8 cellular contexts compared by ENCODE assay signal in genomic region chr11:62540804-62541671, GRCh38. TPM values are rescaled to one million over a fixed set of nuclear protein-coding genes. Genes with fewer than 3 reads are reported as not detected.
DNase-seq lines count a peak whose midpoint lies in the region; ATAC-seq, FAIRE-seq and TF ChIP-seq lines count a peak whose summit lies in the region.

No MANE protein-coding gene starts in this region.

- no peak overlapping the region for H3K23ac ChIP-seq in H9 (ENCODE audit: insufficient read length, low read depth, low read length)

- H3K9me3 ChIP-seq in AG04450 (ENCODE audit: control insufficient read depth, insufficient read depth, low read length) (peaks cover 6% of the 10 kb centered on the region; the same call in 1 of the 2 replicates), keratinocyte (ENCODE audit: control insufficient read depth, low read depth, low read length) (no peaks in the 10 kb centered on the region), tibial nerve (no peaks in the 10 kb centered on the region), H9 (ENCODE audit: control insufficient read depth, low read depth, low read length) (no peaks in the 10 kb centered on the region)

- WGBS in tibial nerve, 2 donors: 3 to 6% methylated on average over 16 of the region's 16 CpGs
- WGBS in H9 (ENCODE audit: extremely low coverage, insufficient read length, low lambda C conversion rate): no CpG with 5 or more reads among the region's 16 CpGs

- no peak overlapping the region for H4K8ac ChIP-seq in H9 (replicated peaks; ENCODE audit: insufficient read length, low read depth, low read length)

- H3K27me3 ChIP-seq in AG04450 (ENCODE audit: control insufficient read depth, insufficient read depth, low read length) (no peaks in the 10 kb centered on the region), keratinocyte (ENCODE audit: control insufficient read depth, extremely low read depth, insufficient read depth, low read length) (no peaks in the 10 kb centered on the region), tibial nerve (no peaks in the 10 kb centered on the region), H9 (ENCODE audit: insufficient read depth, low read length) (peaks cover 26% of the 10 kb centered on the region)

- H3K27ac ChIP-seq in AG04450 (ENCODE audit: low read depth, low read length) (peak overlapping the region; percentile 0), keratinocyte (ENCODE audit: control insufficient read depth, insufficient read depth, low read length) (peak overlapping the region; percentile 39), tibial nerve (peak overlapping the region; percentile 97 to 98 (median 98)), H9 (ENCODE audit: insufficient read length, low read depth, low read length) (no peak overlapping the region)

- H3K9me3 Mint-ChIP-seq in H9: no peaks in the 10 kb centered on the region

- no peak overlapping the region for H2BK15ac ChIP-seq in H9 (ENCODE audit: low read depth, low read length)

- no peak overlapping the region for H4K5ac ChIP-seq in H9 (ENCODE audit: insufficient read length, low read depth, low read length)

- H3K18ac ChIP-seq in H9 (ENCODE audit: insufficient read length, low read depth, low read length): no peak overlapping the region

- in situ Hi-C loops in GM18951 (cut with MboI; ENCODE audit: low sequenced_read_pairs, unreplicated experiment): no loop called here

- H3K27me3 Mint-ChIP-seq in H9 (ENCODE audit: low read depth): peaks cover 47% of the 10 kb centered on the region

- peaks cover 14% of the 10 kb centered on the region for H3K23me2 ChIP-seq in H9 (ENCODE audit: insufficient read length, low read depth, low read length, poor library complexity, severe bottlenecking)

- H3K4me1 ChIP-seq in keratinocyte (ENCODE audit: control insufficient read depth, extremely low read depth, insufficient read depth, low read length) (peaks cover 57% of the 10 kb centered on the region), tibial nerve (peaks cover 0 to 80% (median 67%) of the 10 kb centered on the region in 4 donors), H9 (ENCODE audit: insufficient read depth, low read length) (no peaks in the 10 kb centered on the region; the same call in 1 of the 2 replicates)

- peaks cover 37 to 56% of the 10 kb centered on the region in 2 experiments for H3K4me1 Mint-ChIP-seq in H9

- no peak overlapping the region for H3K4me3 Mint-ChIP-seq in H9

- POLR2A ChIA-PET in AG04450 (lab: Yijun Ruan, JAX): interaction anchor here (0.9 to 1.6 kb wide), 4 partner anchors 12 to 146 kb away, joined by 3 to 12 read pairs (median 5); partner anchors contain the start of genes EEF1G and TUT1

- dilution Hi-C loops in keratinocyte (cut with MboI; ENCODE audit: extremely low pct_ligation_motif_present, low sequenced_read_pairs): no loop called here

- H2BK12ac ChIP-seq in H9 (ENCODE audit: insufficient read length, low read depth, low read length): no peak overlapping the region

- H2BK20ac ChIP-seq in H9 (ENCODE audit: low read depth, low read length, poor library complexity, severe bottlenecking): no peak overlapping the region

- H3K36me3 ChIP-seq in keratinocyte (ENCODE audit: control insufficient read depth in 2 of 2, extremely low read depth in 1 of 2, insufficient read depth in 2 of 2, low read length in 2 of 2) (peaks cover 23 to 40% of the 10 kb centered on the region in 2 experiments), tibial nerve (peaks cover 0 to 7% (median 0%) of the 10 kb centered on the region in 3 donors)

- no peak for FAIRE-seq in keratinocyte (lab: Jason Lieb, UNC)

- H3K79me1 ChIP-seq in H9 (ENCODE audit: insufficient read depth, low read depth, low read length, poor library complexity, severe bottlenecking): no peaks in the 10 kb centered on the region

- H3K9me1 ChIP-seq in keratinocyte (ENCODE audit: control insufficient read depth, extremely low read depth, insufficient read depth, low read length): peaks cover 10% of the 10 kb centered on the region

- H3K4me2 ChIP-seq in keratinocyte (ENCODE audit: control insufficient read depth, extremely low read depth, insufficient read depth, low read depth, low read length): peak overlapping the region; percentile 98
- no peak overlapping the region for H3K4me2 ChIP-seq in H9 (ENCODE audit: insufficient read depth, insufficient read length, low read length)

- DNase-seq in AG04450 (ENCODE audit: low read depth, low spot score) (no peak), keratinocyte (ENCODE audit: low read depth, low spot score) (no peak), tibial nerve (ENCODE audit: low spot score in 2 of 2) (no peak), NCI-H1436 treated with DMSO at 0.1 percent for 48 hours (lab: John Stamatoyannopoulos, UW) (no peak), H9 (no peak)
- peak; percentile 69 for DNase-seq in activated CD8-positive, alpha-beta memory T cell treated with anti-CD3 and anti-CD28 coated beads, Interleukin-2, amount 50 U/mL, for 48 hours

- CTCF ChIA-PET in AG04450 (lab: Charles Lee): interaction anchor here (1.2 to 6.2 kb wide), 9 partner anchors 17 to 150 kb away, joined by 3 to 137 read pairs (median 20); partner anchors contain the start of gene SCGB1A1

- H3K9ac ChIP-seq in keratinocyte (ENCODE audit: control insufficient read depth, extremely low read depth, insufficient read depth, low read length) (peak overlapping the region; percentile 93), H9 (ENCODE audit: extremely low read depth, insufficient read length, low read length) (no peak overlapping the region)

- peaks cover 96% of the 10 kb centered on the region for H3K79me2 ChIP-seq in keratinocyte (ENCODE audit: control insufficient read depth, insufficient read depth, low read length)
- H3K79me2 ChIP-seq in H9 (ENCODE audit: insufficient read depth, low read length): no peaks in the 10 kb centered on the region

- no peaks in the 10 kb centered on the region for H3K36me3 Mint-ChIP-seq in H9 (ENCODE audit: insufficient read depth in 1 of 3, low read depth in 3 of 3)

- no peak overlapping the region for H2AK5ac ChIP-seq in H9 (ENCODE audit: insufficient read length, low read length)

- no peak overlapping the region for H2BK5ac ChIP-seq in H9 (ENCODE audit: insufficient read length, low read length)

- no peak overlapping the region for H3K56ac ChIP-seq in H9 (ENCODE audit: insufficient read length, low read depth, low read length)

- H2AFZ ChIP-seq in keratinocyte (ENCODE audit: control insufficient read depth, low read length) (no peak overlapping the region), H9 (ENCODE audit: low read length) (no peak overlapping the region)

- H4K20me1 ChIP-seq in keratinocyte (ENCODE audit: control insufficient read depth, extremely low read depth, insufficient read depth, low read length) (peaks cover 64% of the 10 kb centered on the region), H9 (ENCODE audit: control insufficient read depth, insufficient read depth, insufficient read length) (peaks cover 2% of the 10 kb centered on the region)

- H4K91ac ChIP-seq in H9 (ENCODE audit: insufficient read length, low read depth, low read length): no peak overlapping the region

- ATAC-seq in HG03354 (IDR thresholded peaks at IDR 0.05; ENCODE audit: poor library complexity, severe bottlenecking, unreplicated experiment): peak; percentile 55

- no peak overlapping the region for H3T11ph ChIP-seq in H9 (ENCODE audit: low read length)

- TF ChIP-seq EP300 in tibial nerve (IDR thresholded peaks at IDR 0.05): peak in 1 of 2 donors; percentile 39

- H3K4ac ChIP-seq in H9 (ENCODE audit: low read depth, low read length): no peak overlapping the region

- H3K14ac ChIP-seq in H9 (ENCODE audit: insufficient read depth, low read length): no peak overlapping the region

- TF ChIP-seq POLR2A in GM18951 (IDR thresholded peaks at IDR 0.05; ENCODE audit: extremely low read depth, insufficient read depth, insufficient read length): peak; percentile 46
- peak in 1 of 2 donors; percentile 11 for TF ChIP-seq POLR2A in tibial nerve (IDR thresholded peaks at IDR 0.05)

- H3K4me3 ChIP-seq in AG04450 (ENCODE audit: low read depth, low read length) (peak overlapping the region; percentile 98), keratinocyte (ENCODE audit: control insufficient read depth in 2 of 3, extremely low read depth in 1 of 3, insufficient read depth in 2 of 3, low read depth in 1 of 3, low read length in 3 of 3) (peak overlapping the region; percentile 54 to 100 (median 86)), tibial nerve (peak overlapping the region; percentile 78 to 98 (median 88))

- H3K27ac Mint-ChIP-seq in H9: no peak overlapping the region; a peak in 1 of 7 replicates

- no peak overlapping the region for H2BK120ac ChIP-seq in H9 (ENCODE audit: low read depth, low read length, poor library complexity, severe bottlenecking)

- no peak for TF ChIP-seq CTCF in AG04450 (IDR thresholded peaks at IDR 0.05; ENCODE audit: low read depth, low read length)
- no peak for TF ChIP-seq CTCF in keratinocyte (optimal IDR thresholded peaks at IDR 0.05 in 1 of 3, IDR thresholded peaks at IDR 0.05 in 1 of 3, conservative IDR thresholded peaks at IDR 0.05 in 1 of 3; ENCODE audit: extremely low read depth in 1 of 3, insufficient read depth in 2 of 3, low read length in 3 of 3)
- TF ChIP-seq CTCF in tibial nerve (IDR thresholded peaks at IDR 0.05): no peak
- no peak for TF ChIP-seq CTCF in H9 (conservative IDR thresholded peaks at IDR 0.05)

RNA-seq across cellular contexts. Expression of gene AHNAK, which starts 5.6 kb away (rescaled TPM):
- 231 and 243 TPM in 2 replicates for polyA plus RNA-seq in AG04450 (2011; rRNA removed)
- polyA minus RNA-seq in AG04450 (2011; rRNA and poly(A)+ RNA removed): 780 and 843 TPM in 2 replicates
- polyA plus RNA-seq in keratinocyte: 195 to 220 TPM (median 207 TPM) in 3 replicates
- 177 TPM for polyA plus RNA-seq in keratinocyte (2011; ENCODE audit: low read depth)
- polyA plus RNA-seq in keratinocyte (2011; cell fraction: cytosol; rRNA removed): 69.0 and 81.5 TPM in 2 replicates
- polyA plus RNA-seq in keratinocyte (2011; cell fraction: nucleus; rRNA removed): 933 and 1,273 TPM in 2 replicates
- polyA plus RNA-seq in keratinocyte (2012; ENCODE audit: low replicate concordance): 296 and 367 TPM in 2 replicates
- polyA minus RNA-seq in keratinocyte: 503 to 1,127 TPM (median 686 TPM) in 3 replicates
- 209 TPM for polyA minus RNA-seq in keratinocyte (2011; cell fraction: cytosol; rRNA and poly(A)+ RNA removed)
- 2,164 and 3,990 TPM in 2 replicates for polyA minus RNA-seq in keratinocyte (2011; cell fraction: nucleus; rRNA and poly(A)+ RNA removed)
- total RNA-seq in tibial nerve: 1,000 to 10,000 TPM; 1,417 to 3,061 (median 2,562) TPM
- total RNA-seq in H9 (2021): 13.9 and 15.2 TPM in 2 replicates

RNA-seq across cellular contexts. Expression of gene EEF1G, which starts 32.7 kb away (rescaled TPM):
- polyA plus RNA-seq in AG04450 (2011; rRNA removed): 2,186 and 2,474 TPM in 2 replicates
- 1,515 and 1,839 TPM in 2 replicates for polyA minus RNA-seq in AG04450 (2011; rRNA and poly(A)+ RNA removed)
- 1,553 to 1,943 TPM (median 1,735 TPM) in 3 replicates for polyA plus RNA-seq in keratinocyte
- polyA plus RNA-seq in keratinocyte (2011; ENCODE audit: low read depth): 533 TPM
- polyA plus RNA-seq in keratinocyte (2011; cell fraction: cytosol; rRNA removed): 1,489 and 2,026 TPM in 2 replicates
- 533 and 561 TPM in 2 replicates for polyA plus RNA-seq in keratinocyte (2011; cell fraction: nucleus; rRNA removed)
- 1,577 and 1,717 TPM in 2 replicates for polyA plus RNA-seq in keratinocyte (2012; ENCODE audit: low replicate concordance)
- polyA minus RNA-seq in keratinocyte: 1,076 to 1,632 TPM (median 1,456 TPM) in 3 replicates
- polyA minus RNA-seq in keratinocyte (2011; cell fraction: cytosol; rRNA and poly(A)+ RNA removed): 1,594 TPM
- polyA minus RNA-seq in keratinocyte (2011; cell fraction: nucleus; rRNA and poly(A)+ RNA removed): 251 and 310 TPM in 2 replicates
- total RNA-seq in tibial nerve: 1,000 to 10,000 TPM; 1,003 to 1,250 (median 1,110) TPM
- 1,790 and 1,800 TPM in 2 replicates for total RNA-seq in H9 (2021)

RNA-seq across cellular contexts. Expression of gene TUT1, which starts 50.3 kb away (rescaled TPM):
- polyA plus RNA-seq in AG04450 (2011; rRNA removed): 7.8 and 9.0 TPM in 2 replicates
- 6.3 and 6.4 TPM in 2 replicates for polyA minus RNA-seq in AG04450 (2011; rRNA and poly(A)+ RNA removed)
- 10.1 to 12.3 TPM (median 10.5 TPM) in 3 replicates for polyA plus RNA-seq in keratinocyte
- polyA plus RNA-seq in keratinocyte (2011; ENCODE audit: low read depth): 4.3 TPM
- polyA plus RNA-seq in keratinocyte (2011; cell fraction: cytosol; rRNA removed): 4.7 and 7.8 TPM in 2 replicates
- 31.6 and 35.4 TPM in 2 replicates for polyA plus RNA-seq in keratinocyte (2011; cell fraction: nucleus; rRNA removed)
- 10.6 and 11.7 TPM in 2 replicates for polyA plus RNA-seq in keratinocyte (2012; ENCODE audit: low replicate concordance)
- 5.7 to 10.8 TPM (median 9.4 TPM) in 3 replicates for polyA minus RNA-seq in keratinocyte
- polyA minus RNA-seq in keratinocyte (2011; cell fraction: cytosol; rRNA and poly(A)+ RNA removed): 7.5 TPM
- 9.0 and 14.4 TPM in 2 replicates for polyA minus RNA-seq in keratinocyte (2011; cell fraction: nucleus; rRNA and poly(A)+ RNA removed)
- 10 to 100 TPM in 3 of 4 donors, 1 to 10 TPM in 1; 8.3 to 18.8 (median 14.2) TPM for total RNA-seq in tibial nerve
- 20.7 and 24.9 TPM in 2 replicates for total RNA-seq in H9 (2021)

Comparison
In these comparisons a context has a peak if more than half of its experiments do, and no peak if none do; other contexts are left out.
1. RNA of gene AHNAK, which starts 5.6 kb away (total RNA-seq): 1,417 to 3,061 TPM in tibial nerve; 13.9 to 15.2 TPM in H9; every median in the first group is over 10 times any median in the second.
2. Peak in every context shown above with its lines, with median percentiles within 50 percentile points of each other: H3K4me3 ChIP-seq.